ENCODE assay signal across 9 cellular contexts in genomic region chr4:75895744-75896314, GRCh38. TPM values are rescaled to one million over a fixed set of nuclear protein-coding genes. Genes with fewer than 3 reads are reported as not detected.
DNase-seq lines count a peak whose midpoint lies in the region; TF ChIP-seq lines count a peak whose summit lies in the region.
"Had no signal": no experiment of that assay in that cellular context is flagged by ENCODE, and none has a peak within 500 bp of the region (broad histone marks: within the 10 kb centered on the region; RNA-seq: fewer than 3 reads in every experiment).

No MANE protein-coding gene starts in this region.

- H3K79me2 ChIP-seq in PC-9 (ENCODE audit: low read depth): no peaks in the 10 kb centered on the region
- no peaks in the 10 kb centered on the region for H3K79me2 ChIP-seq in osteoblast (ENCODE audit: insufficient read depth, low read length)

- H3K9me3 ChIP-seq in HEK293 (ENCODE audit: control insufficient read depth, insufficient read depth, low read depth, low read length) (no peaks in the 10 kb centered on the region), PC-9 (ENCODE audit: insufficient read depth, low read depth) (no peaks in the 10 kb centered on the region), osteoblast (ENCODE audit: low read depth, low read length) (no peaks in the 10 kb centered on the region)

- no peak overlapping the region for H3K4me2 ChIP-seq in PC-9
- no peak overlapping the region for H3K4me2 ChIP-seq in osteoblast (ENCODE audit: insufficient read depth, low read length)

- no peak overlapping the region for H3K27ac ChIP-seq in HEK293 (ENCODE audit: extremely low read depth, low read depth, low read length)
- no peak overlapping the region for H3K27ac ChIP-seq in PC-9
- no peak overlapping the region for H3K27ac ChIP-seq in osteoblast (ENCODE audit: low read depth, low read length)

- BruUV-seq in PC-9 (replicated peaks; lab: Mats Ljungman, UMichigan): no TSS peak

- H3K36me3 ChIP-seq in HEK293 (ENCODE audit: control insufficient read depth in 2 of 2, insufficient read depth in 1 of 2, low read length in 2 of 2) (no peaks in the 10 kb centered on the region), PC-9 (ENCODE audit: low read depth) (no peaks in the 10 kb centered on the region), osteoblast (ENCODE audit: insufficient read depth, low read length) (no peaks in the 10 kb centered on the region)

- H3K27me3 ChIP-seq in PC-9 (ENCODE audit: insufficient read depth, low read depth) (no peaks in the 10 kb centered on the region), osteoblast (ENCODE audit: insufficient read depth, low read length) (no peaks in the 10 kb centered on the region)

- H3K4me3 ChIP-seq in HEK293 (ENCODE audit: low read depth, low read length) (no peak overlapping the region), PC-9 (no peak overlapping the region), epithelial cell of proximal tubule (ENCODE audit: low read depth, low read length) (no peak overlapping the region), osteoblast (ENCODE audit: insufficient read depth, low read length) (no peak overlapping the region)

- intact Hi-C loops in PC-9 (cut with micrococcal nuclease; ENCODE audit: unreplicated experiment): loop anchor here (5.0 kb wide), 1 partner anchor 171 kb away; no protein-coding TSS in a partner anchor

- DNase-seq in DMS153 treated with DMSO at 0.1 percent for 48 hours (lab: John Stamatoyannopoulos, UW; ENCODE audit: unreplicated experiment) (peak; percentile 6), DMS153 (lab: John Stamatoyannopoulos, UW) (no peak), PC-9 (no peak), epithelial cell of proximal tubule (ENCODE audit: low read depth) (no peak), osteoblast (ENCODE audit: insufficient read length, low spot score, missing footprints) (peak; percentile 18), ureter (ENCODE audit: low spot score) (no peak)
- no peak for DNase-seq in stimulated activated CD4-positive, alpha-beta T cell treated with anti-CD3 and anti-CD28 coated beads, Interleukin-1b, Interleukin-23, amount 100 ng/mL, for 48 hours

- H3F3A ChIP-seq in PC-9 (ENCODE audit: insufficient read depth, low read depth): no peaks in the 10 kb centered on the region

- 0 out of 2 replicates have a peak, but pooled peaks have one; percentile 12 for TF ChIP-seq CTCF in HEK293 (tag by site-specific recombination; IDR thresholded peaks at IDR 0.05)
- TF ChIP-seq CTCF in PC-9 (conservative IDR thresholded peaks at IDR 0.05): peak; percentile 84
- TF ChIP-seq CTCF in epithelial cell of proximal tubule (conservative IDR thresholded peaks at IDR 0.05; ENCODE audit: low read depth, low read length): peak; percentile 72
- TF ChIP-seq CTCF in osteoblast (IDR thresholded peaks at IDR 0.05; ENCODE audit: extremely low read depth, low read depth, low read length): peak; percentile 69

- H3K4me1 ChIP-seq in HEK293 (ENCODE audit: control insufficient read depth, insufficient read depth, low read length): no peaks in the 10 kb centered on the region
- H3K4me1 ChIP-seq in PC-9 (replicated peaks; ENCODE audit: insufficient read depth): no peaks in the 10 kb centered on the region
- H3K4me1 ChIP-seq in osteoblast (ENCODE audit: insufficient read depth, low read length): no peaks in the 10 kb centered on the region

- H2AFZ ChIP-seq in PC-9: no peak overlapping the region
- H2AFZ ChIP-seq in osteoblast (ENCODE audit: low read length): no peak overlapping the region

- no peaks in the 10 kb centered on the region for H3K9me2 ChIP-seq in PC-9 (ENCODE audit: insufficient read depth)

- CTCF ChIA-PET in HEK293 (lab: Yijun Ruan, JAX) (interaction anchor here (0.5 to 2.6 kb wide), 26 partner anchors 8 to 1827 kb away, joined by 3 to 15 read pairs (median 4); no protein-coding TSS in a partner anchor), PC-9 (lab: Charles Lee) (interaction anchor here (0.7 kb wide), 1 partner anchor 13 kb away, joined by 3 read pairs; no protein-coding TSS in a partner anchor)

- POLR2A ChIA-PET in HEK293 (lab: Yijun Ruan, JAX) (interaction anchor here (0.6 to 0.7 kb wide), 3 partner anchors 172 to 476 kb away, joined by 3 read pairs; partner anchors contain the start of gene USO1), PC-9 (lab: Charles Lee; ENCODE audit: unreplicated experiment) (interaction anchor here (0.7 kb wide), 1 partner anchor 341 kb away, joined by 4 read pairs; no protein-coding TSS in a partner anchor)

- no peaks in the 10 kb centered on the region for H4K20me1 ChIP-seq in PC-9 (ENCODE audit: insufficient read depth)
- no peaks in the 10 kb centered on the region for H4K20me1 ChIP-seq in osteoblast (ENCODE audit: insufficient read depth, low read length)

TF ChIP-seq in HEK293, 187 proteins besides CTCF, POLR2A, EP300 and RAD21:
- TF ChIP-seq ZNF654 (tag by site-specific recombination; IDR thresholded peaks at IDR 0.05; ENCODE audit: low read depth) (peak; percentile 54), ZNF571 (tag by site-specific recombination; IDR thresholded peaks at IDR 0.05) (no peak)
TF ChIP-seq in HEK293: peak in this region for 1.

RNA-seq across cellular contexts. Expression of gene PPEF2, which starts 6.4 kb away (rescaled TPM):
- total RNA-seq in PC-9 (2021): not detected in 2 replicates
- not detected in 2 replicates for total RNA-seq in epithelial cell of proximal tubule
- not detected in 2 replicates for total RNA-seq in osteoblast
- total RNA-seq in ureter: not detected
- total RNA-seq: activated CD8-positive, alpha-beta memory T cell treated with anti-CD3 and anti-CD28 coated beads for 36 hours had no signal

RNA-seq across cellular contexts. Expression of gene NAAA, which starts 45.0 kb away (rescaled TPM):
- 3.6 and 3.9 TPM in 2 replicates for total RNA-seq in PC-9 (2021)
- 8.9 and 14.0 TPM in 2 replicates for total RNA-seq in epithelial cell of proximal tubule
- total RNA-seq in osteoblast: 25.6 and 27.9 TPM in 2 replicates
- 34.8 TPM for total RNA-seq in ureter

Comparison
In these comparisons a context has a peak if more than half of its experiments do, and no peak if none do; other contexts are left out.
1. DNase-seq: peak in DMS153 treated with DMSO at 0.1 percent for 48 hours (single experiment) and osteoblast (single experiment); none in DMS153 (single experiment), PC-9 (0 of 2), epithelial cell of proximal tubule (single experiment), ureter (single experiment) and stimulated activated CD4-positive, alpha-beta T cell treated with anti-CD3 and anti-CD28 coated beads, Interleukin-1b, Interleukin-23, amount 100 ng/mL, for 48 hours (single experiment).
2. CTCF ChIP-seq: peak in every context shown above with its lines; median percentile 84 in PC-9; 72 in epithelial cell of proximal tubule; 69 in osteoblast; 12 in HEK293.